21 cellular contexts compared by ENCODE assay signal in the genomic region with DNA sequence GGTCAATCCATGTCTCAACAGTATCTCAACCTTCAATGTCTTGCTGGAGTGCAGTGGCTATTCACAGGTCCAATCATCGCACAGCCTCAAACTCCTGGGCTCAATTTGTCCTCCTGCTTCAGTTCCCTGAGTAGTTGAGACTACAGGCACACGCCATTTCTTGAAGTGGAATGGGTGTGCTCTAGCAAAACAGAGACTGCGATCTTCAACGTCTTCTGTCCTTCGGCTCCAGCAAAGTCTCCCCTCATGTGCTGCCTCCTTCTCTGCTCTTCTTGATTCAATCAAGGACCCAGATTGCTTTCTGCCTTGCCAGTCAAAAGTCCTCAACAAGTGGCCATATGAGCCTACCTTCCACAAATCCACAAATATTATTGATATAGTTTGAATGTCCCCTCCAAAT.
DNase-seq lines count a peak whose midpoint lies in the region; ATAC-seq, FAIRE-seq and TF ChIP-seq lines count a peak whose summit lies in the region.
"Had no signal": no experiment of that assay in that cellular context is flagged by ENCODE, and none has a peak within 500 bp of the region (broad histone marks: within the 10 kb centered on the region; RNA-seq: fewer than 3 reads in every experiment).

No MANE protein-coding gene starts in this region.

- no peaks in the 10 kb centered on the region for H3K4me1 ChIP-seq in GM23338 (ENCODE audit: insufficient read depth)
- no peaks in the 10 kb centered on the region for H3K4me1 ChIP-seq in H9 (ENCODE audit: insufficient read depth, low read length)
- H3K4me1 ChIP-seq in H1 (replicated peaks in 1 of 4; ENCODE audit: control insufficient read depth in 3 of 4, insufficient read depth in 4 of 4, low read length in 3 of 4): no peaks in the 10 kb centered on the region
- no peaks in the 10 kb centered on the region for H3K4me1 ChIP-seq in HAP-1
- H3K4me1 ChIP-seq: A549; BLaER1 treated with 17β-estradiol and CSF1 and Interleukin-3, amounts not matched to agents 10 nM and 100 nM; Caco-2 had no signal

- H4K20me1 ChIP-seq in GM23338 (replicated peaks; ENCODE audit: insufficient read depth) (no peaks in the 10 kb centered on the region), H9 (ENCODE audit: control insufficient read depth, insufficient read depth, insufficient read length) (no peaks in the 10 kb centered on the region), H1 (replicated peaks in 1 of 2; ENCODE audit: control insufficient read depth in 1 of 2, insufficient read depth in 2 of 2, low read length in 2 of 2) (no peaks in the 10 kb centered on the region)
- H4K20me1 ChIP-seq: BLaER1 treated with 17β-estradiol and CSF1 and Interleukin-3, amounts not matched to agents 10 nM and 100 nM had no signal

- H3K27me3 ChIP-seq in GM23338 (ENCODE audit: insufficient read depth): no peaks in the 10 kb centered on the region
- H3K27me3 ChIP-seq in H9 (ENCODE audit: insufficient read depth, low read length): no peaks in the 10 kb centered on the region
- no peaks in the 10 kb centered on the region for H3K27me3 ChIP-seq in H1 (replicated peaks in 1 of 4; ENCODE audit: control insufficient read depth in 3 of 4, extremely low read depth in 1 of 4, insufficient read depth in 3 of 4, low read length in 3 of 4)
- H3K27me3 ChIP-seq in HAP-1 (ENCODE audit: low read depth): no peaks in the 10 kb centered on the region
- H3K27me3 ChIP-seq: BLaER1 treated with 17β-estradiol and CSF1 and Interleukin-3, amounts not matched to agents 10 nM and 100 nM had no signal

- no peak overlapping the region for H4K91ac ChIP-seq in H9 (ENCODE audit: insufficient read length, low read depth, low read length)
- H4K91ac ChIP-seq in H1 (replicated peaks; ENCODE audit: insufficient read length, low read length): no peak overlapping the region

- H3K14ac ChIP-seq in H9 (ENCODE audit: insufficient read depth, low read length): no peak overlapping the region
- no peak overlapping the region for H3K14ac ChIP-seq in H1 (ENCODE audit: insufficient read length)

- no peak overlapping the region for H3K27ac ChIP-seq in GM23338 (ENCODE audit: low read depth)
- no peak overlapping the region for H3K27ac ChIP-seq in H9 (ENCODE audit: insufficient read length, low read depth, low read length)
- no peak overlapping the region for H3K27ac ChIP-seq in H1 (ENCODE audit: low read depth, low read length)
- H3K27ac ChIP-seq: 22Rv1; A549; BLaER1 treated with 17β-estradiol and CSF1 and Interleukin-3, amounts not matched to agents 10 nM and 100 nM; C4-2B had no signal

- H2BK5ac ChIP-seq in H9 (ENCODE audit: insufficient read length, low read length): peak overlapping the region; percentile 60
- H2BK5ac ChIP-seq in H1 (ENCODE audit: low read depth, low read length): no peak overlapping the region

- TF ChIP-seq EP300 in H1 (IDR thresholded peaks at IDR 0.05; ENCODE audit: borderline replicate concordance in 1 of 2, low read depth in 2 of 2, low read length in 2 of 2): no peak

- H4K8ac ChIP-seq in H9 (replicated peaks; ENCODE audit: insufficient read length, low read depth, low read length): no peak overlapping the region
- no peak overlapping the region for H4K8ac ChIP-seq in H1 (ENCODE audit: extremely low read depth, insufficient read depth, low read length)

- H3K4me1 Mint-ChIP-seq in GM23338: no peaks in the 10 kb centered on the region
- H3K4me1 Mint-ChIP-seq in H9: no peaks in the 10 kb centered on the region
- H3K4me1 Mint-ChIP-seq: B cell had no signal

- in situ Hi-C loops in HAP-1 (cut with MboI; ENCODE audit: low sequenced_read_pairs): no loop called here

- no peaks in the 10 kb centered on the region for H3K79me2 ChIP-seq in GM23338 (replicated peaks; ENCODE audit: insufficient read depth)
- no peaks in the 10 kb centered on the region for H3K79me2 ChIP-seq in H9 (ENCODE audit: insufficient read depth, low read length)
- H3K79me2 ChIP-seq in H1 (ENCODE audit: control insufficient read depth in 1 of 2, insufficient read depth in 2 of 2, low read length in 2 of 2): no peaks in the 10 kb centered on the region

- CTCF ChIA-PET in H1 (lab: Charles Lee; ENCODE audit: partially characterized antibody): no interaction called here

- H2BK20ac ChIP-seq in H9 (ENCODE audit: low read depth, low read length, poor library complexity, severe bottlenecking) (no peak overlapping the region), H1 (ENCODE audit: low read length) (no peak overlapping the region)

- H3K18ac ChIP-seq in H9 (ENCODE audit: insufficient read length, low read depth, low read length): no peak overlapping the region
- no peak overlapping the region for H3K18ac ChIP-seq in H1 (ENCODE audit: extremely low read depth, low read length)

- H3K23ac ChIP-seq in H9 (ENCODE audit: insufficient read length, low read depth, low read length) (no peak overlapping the region), H1 (ENCODE audit: insufficient read length) (no peak overlapping the region)

- H2AK5ac ChIP-seq in H9 (ENCODE audit: insufficient read length, low read length) (no peak overlapping the region), H1 (ENCODE audit: low read depth, low read length) (no peak overlapping the region)

- H3K9me3 ChIP-seq in H9 (ENCODE audit: control insufficient read depth, low read depth, low read length) (no peaks in the 10 kb centered on the region), H1 (ENCODE audit: insufficient read depth in 2 of 2, low read depth in 1 of 2, low read length in 1 of 2) (no peaks in the 10 kb centered on the region), HAP-1 (no peaks in the 10 kb centered on the region)
- H3K9me3 ChIP-seq: A549; BLaER1 treated with 17β-estradiol and CSF1 and Interleukin-3, amounts not matched to agents 10 nM and 100 nM; Caco-2 had no signal

- WGBS in H9 (ENCODE audit: extremely low coverage, insufficient read length, low lambda C conversion rate): no CpG with 5 or more reads among the region's 5 CpGs
- WGBS in H1 (ENCODE audit: extremely low coverage in 1 of 2, insufficient coverage in 1 of 2, insufficient read length in 1 of 2, insufficient replicate concordance in 2 of 2, low coverage in 1 of 2, low lambda C conversion rate in 2 of 2, missing lambda C conversion rate in 1 of 2), 2 experiments: 95% methylated on average over 5 of the region's 5 CpGs; no CpG with 5 or more reads in 1 of the 2 experiments

- H3K79me1 ChIP-seq in H9 (ENCODE audit: insufficient read depth, low read depth, low read length, poor library complexity, severe bottlenecking) (no peaks in the 10 kb centered on the region), H1 (ENCODE audit: low read depth, low read length) (no peaks in the 10 kb centered on the region)

- H4K5ac ChIP-seq in H9 (ENCODE audit: insufficient read length, low read depth, low read length) (no peak overlapping the region), H1 (ENCODE audit: insufficient read length, low read depth, low read length) (no peak overlapping the region)

- no peak overlapping the region for H2BK120ac ChIP-seq in H9 (ENCODE audit: low read depth, low read length, poor library complexity, severe bottlenecking)
- H2BK120ac ChIP-seq in H1 (replicated peaks; ENCODE audit: low read depth, low read length): no peak overlapping the region

- no peak overlapping the region for H3T11ph ChIP-seq in H9 (ENCODE audit: low read length)

- no peak for TF ChIP-seq RAD21 in H1 (IDR thresholded peaks at IDR 0.05 in 1 of 2, conservative IDR thresholded peaks at IDR 0.05 in 1 of 2; ENCODE audit: low read depth in 2 of 2, low read length in 2 of 2)

- H3K9ac ChIP-seq in H9 (ENCODE audit: extremely low read depth, insufficient read length, low read length) (no peak overlapping the region), H1 (replicated peaks in 1 of 4; ENCODE audit: extremely low read depth in 1 of 4, low read depth in 3 of 4, low read length in 3 of 4) (no peak overlapping the region)
- H3K9ac ChIP-seq: BLaER1 treated with 17β-estradiol and CSF1 and Interleukin-3, amounts not matched to agents 10 nM and 100 nM had no signal

- no peak overlapping the region for H3K56ac ChIP-seq in H9 (ENCODE audit: insufficient read length, low read depth, low read length)
- H3K56ac ChIP-seq in H1 (replicated peaks; ENCODE audit: insufficient read length, low read depth, low read length): no peak overlapping the region

- no peak overlapping the region for H2BK15ac ChIP-seq in H9 (ENCODE audit: low read depth, low read length)
- no peak overlapping the region for H2BK15ac ChIP-seq in H1 (ENCODE audit: low read length)

- H3K36me3 ChIP-seq in GM23338 (ENCODE audit: insufficient read depth): no peaks in the 10 kb centered on the region
- no peaks in the 10 kb centered on the region for H3K36me3 ChIP-seq in H1 (ENCODE audit: control insufficient read depth in 2 of 4, insufficient read depth in 4 of 4, low read length in 3 of 4)
- no peaks in the 10 kb centered on the region for H3K36me3 ChIP-seq in HAP-1 (replicated peaks)
- H3K36me3 ChIP-seq: BLaER1 treated with 17β-estradiol and CSF1 and Interleukin-3, amounts not matched to agents 10 nM and 100 nM had no signal

- H2AFZ ChIP-seq in GM23338 (0 out of 2 replicates have a peak overlapping the region, but pooled peaks have one; percentile 69), H9 (ENCODE audit: low read length) (no peak overlapping the region), H1 (ENCODE audit: low read length) (no peak overlapping the region; the same call in 1 of the 2 replicates)

- H3K9me3 Mint-ChIP-seq in GM23338 (no peaks in the 10 kb centered on the region), H9 (no peaks in the 10 kb centered on the region)
- H3K9me3 Mint-ChIP-seq: CD4-positive, alpha-beta T cell had no signal

- no peaks in the 10 kb centered on the region for H3K9me2 ChIP-seq in GM23338 (ENCODE audit: insufficient read depth)

- H3K27me3 Mint-ChIP-seq in GM23338 (ENCODE audit: insufficient read depth, low read depth, poor library complexity) (peaks cover 5% of the 10 kb centered on the region), H9 (ENCODE audit: low read depth) (no peaks in the 10 kb centered on the region)
- H3K27me3 Mint-ChIP-seq: B cell; CD4-positive, alpha-beta T cell had no signal

- DNase-seq in GM23338 (ENCODE audit: low spot score) (no peak), H9 (no peak), H1 (ENCODE audit: low read depth in 1 of 2, low spot score in 2 of 2) (no peak), dermis blood vessel endothelial cell (no peak), HAP-1 (ENCODE audit: low spot score in 2 of 2) (no peak)
- no peak for DNase-seq in activated CD4-positive, alpha-beta T cell treated with anti-CD3 and anti-CD28 coated beads for 1 hour
- DNase-seq: AML-193; Caco-2; Calu3; CD4-positive, alpha-beta T cell; CD8-positive, alpha-beta T cell; DMS79 treated with DMSO at 0.1 percent for 48 hours; GF-D8 had no signal

- H3K4me3 ChIP-seq in GM23338: no peak overlapping the region
- H3K4me3 ChIP-seq in H1 (ENCODE audit: extremely low read depth in 1 of 4, insufficient read depth in 2 of 4, low read depth in 3 of 4, low read length in 4 of 4): no peak overlapping the region
- no peak overlapping the region for H3K4me3 ChIP-seq in HAP-1
- H3K4me3 ChIP-seq: A549; BLaER1 treated with 17β-estradiol and CSF1 and Interleukin-3, amounts not matched to agents 10 nM and 100 nM had no signal

- no peak for TF ChIP-seq POLR2A in H1 (IDR thresholded peaks at IDR 0.05; ENCODE audit: control extremely low read depth in 1 of 2, low read depth in 2 of 2, low read length in 2 of 2)

- H3K4me3 Mint-ChIP-seq in GM23338 (no peak overlapping the region), H9 (no peak overlapping the region)
- H3K4me3 Mint-ChIP-seq: B cell; CD4-positive, alpha-beta T cell; CD8-positive, alpha-beta T cell had no signal

- H3F3A ChIP-seq in GM23338 (replicated peaks; ENCODE audit: low read depth): no peaks in the 10 kb centered on the region

- H3K23me2 ChIP-seq in H9 (ENCODE audit: insufficient read length, low read depth, low read length, poor library complexity, severe bottlenecking) (no peaks in the 10 kb centered on the region), H1 (ENCODE audit: low read depth, low read length) (no peaks in the 10 kb centered on the region)

- FAIRE-seq in H1 (lab: Jason Lieb, UNC): no peak
- FAIRE-seq: A549, G401.6, GM12891, GM19239 had no signal

- H3K27ac Mint-ChIP-seq in GM23338 (no peak overlapping the region), H9 (0 out of 7 replicates have a peak overlapping the region, but pooled peaks of 1 of the 3 experiments have one; percentile 4)
- H3K27ac Mint-ChIP-seq: B cell; CD4-positive, alpha-beta T cell; CD8-positive, alpha-beta T cell had no signal

- H3K36me3 Mint-ChIP-seq in GM23338 (ENCODE audit: low read depth) (no peaks in the 10 kb centered on the region), H9 (ENCODE audit: insufficient read depth in 1 of 3, low read depth in 3 of 3) (no peaks in the 10 kb centered on the region)
- H3K36me3 Mint-ChIP-seq: CD8-positive, alpha-beta T cell had no signal

- POLR2A ChIA-PET in H1 (lab: Charles Lee; ENCODE audit: partially characterized antibody): no interaction called here

- ATAC-seq in GM23338: no peak
- ATAC-seq: A549; CD8-positive, alpha-beta T cell had no signal

- H3K4ac ChIP-seq in H9 (ENCODE audit: low read depth, low read length) (no peak overlapping the region), H1 (replicated peaks; ENCODE audit: insufficient read length, low read depth, low read length) (peak overlapping the region; percentile 54)

- TF ChIP-seq CTCF in GM23338 (conservative IDR thresholded peaks at IDR 0.05; ENCODE audit: low read depth in 2 of 2): no peak
- no peak for TF ChIP-seq CTCF in H9 (conservative IDR thresholded peaks at IDR 0.05)
- no peak for TF ChIP-seq CTCF in H1 (IDR thresholded peaks at IDR 0.05; ENCODE audit: control extremely low read depth in 1 of 3, insufficient read depth in 1 of 3, low read depth in 1 of 3, low read length in 3 of 3)

- H3K4me2 ChIP-seq in GM23338: no peak overlapping the region
- no peak overlapping the region for H3K4me2 ChIP-seq in H9 (ENCODE audit: insufficient read depth, insufficient read length, low read length)
- no peak overlapping the region for H3K4me2 ChIP-seq in H1 (ENCODE audit: insufficient read depth in 1 of 2, low read depth in 2 of 2, low read length in 2 of 2)
- H3K4me2 ChIP-seq: A549; BLaER1 treated with 17β-estradiol and CSF1 and Interleukin-3, amounts not matched to agents 10 nM and 100 nM had no signal

- no peak overlapping the region for H2BK12ac ChIP-seq in H9 (ENCODE audit: insufficient read length, low read depth, low read length)
- no peak overlapping the region for H2BK12ac ChIP-seq in H1 (ENCODE audit: low read depth, low read length)
